7 cellular contexts compared by ENCODE assay signal in the genomic region with DNA sequence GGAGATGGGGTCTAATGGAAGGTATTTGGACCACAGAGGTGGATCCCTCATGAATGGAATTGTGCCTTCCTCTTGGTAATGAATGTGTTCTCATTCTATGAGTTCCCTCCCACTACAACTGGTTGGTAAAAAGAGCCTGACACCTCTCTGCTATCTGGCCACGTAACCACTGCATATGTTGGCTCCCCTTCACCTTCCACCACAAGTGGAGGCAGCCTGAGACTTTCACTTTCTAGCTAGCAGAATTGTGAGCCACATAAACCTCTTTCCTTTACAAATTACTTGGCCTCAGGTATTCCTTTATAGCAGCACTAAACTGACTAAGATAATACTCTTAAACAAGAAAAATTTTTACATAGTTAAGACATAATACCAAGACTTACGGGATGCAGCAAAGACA.
A peak's percentile ranks its signal among the peaks of the same experiment; 100 is the strongest.
DNase-seq lines count a peak whose midpoint lies in the region; ATAC-seq lines count a peak whose summit lies in the region.

No MANE protein-coding gene starts in this region.

- peak; percentile 63 for DNase-seq in activated CD8-positive, alpha-beta memory T cell treated with anti-CD3 and anti-CD28 coated beads for 24 hours
- peak; percentile 35 to 38 for DNase-seq in stimulated activated CD4-positive, alpha-beta T cell treated with anti-CD3 and anti-CD28 coated beads, Interleukin-15, amount 100 ng/mL, for 48 hours (ENCODE audit: low read depth in 2 of 2)
- DNase-seq in NCI-H524 (lab: John Stamatoyannopoulos, UW) = no peak
- DNase-seq in AG08396 (ENCODE audit: low spot score) = no peak
- DNase-seq in COLO668 (lab: John Stamatoyannopoulos, UW; ENCODE audit: unreplicated experiment) = no peak

- peak; percentile 100 for ATAC-seq in GM19351 (IDR thresholded peaks at IDR 0.05; ENCODE audit: unreplicated experiment)
- ATAC-seq in HG03045 (IDR thresholded peaks at IDR 0.05; ENCODE audit: unreplicated experiment) = peak; percentile 98

Comparison
In these comparisons a context has a peak if more than half of its experiments do, and no peak if none do; other contexts are left out.
1. DNase-seq: peak in activated CD8-positive, alpha-beta memory T cell treated with anti-CD3 and anti-CD28 coated beads for 24 hours (single experiment) and stimulated activated CD4-positive, alpha-beta T cell treated with anti-CD3 and anti-CD28 coated beads, Interleukin-15, amount 100 ng/mL, for 48 hours (2 of 2); none in NCI-H524 (0 of 2), AG08396 (single experiment) and COLO668 (single experiment).